ENCODE assay signal across 11 cellular contexts in the genomic region with DNA sequence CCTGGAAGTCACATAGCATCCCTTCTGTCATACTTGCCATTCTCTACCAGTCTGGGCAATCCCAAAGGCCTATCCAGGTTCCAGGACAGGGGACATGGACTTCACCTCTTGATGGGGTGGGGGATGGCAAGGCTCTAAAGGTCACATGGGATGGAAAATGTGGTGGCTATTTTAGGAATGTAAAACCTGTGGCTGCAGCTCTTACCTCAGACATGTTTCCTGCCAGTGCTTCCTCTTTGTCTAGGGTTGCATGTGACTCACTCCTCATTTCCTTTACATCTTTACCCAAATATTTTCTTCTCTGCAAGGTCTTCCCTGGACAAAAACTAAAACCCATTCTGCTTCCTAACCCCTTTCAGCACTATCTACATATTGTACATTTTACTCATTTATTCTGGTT.
DNase-seq lines count a peak whose midpoint lies in the region; ATAC-seq and TF ChIP-seq lines count a peak whose summit lies in the region.
"Had no signal": no experiment of that assay in that cellular context is flagged by ENCODE, and none has a peak within 500 bp of the region (broad histone marks: within the 10 kb centered on the region; RNA-seq: fewer than 3 reads in every experiment).

No MANE protein-coding gene starts in this region.

- H3K27me3 ChIP-seq in neural progenitor cell: no peaks in the 10 kb centered on the region
- H3K27me3 ChIP-seq in ovary: no peaks in the 10 kb centered on the region
- H3K27me3 ChIP-seq: vagina had no signal

- TF ChIP-seq EP300 in ovary (IDR thresholded peaks at IDR 0.05): no peak

- no peak overlapping the region for H3K4me3 Mint-ChIP-seq in neural progenitor cell

- H3K9me3 Mint-ChIP-seq in neural progenitor cell: no peaks in the 10 kb centered on the region

- H3K79me2 ChIP-seq in neural progenitor cell (ENCODE audit: low read depth): no peaks in the 10 kb centered on the region

- H3K4me1 ChIP-seq in neural progenitor cell: peaks cover 13% of the 10 kb centered on the region
- H3K4me1 ChIP-seq in ovary (ENCODE audit: insufficient read depth): no peaks in the 10 kb centered on the region
- H3K4me1 ChIP-seq: vagina had no signal

- H2AFZ ChIP-seq in neural progenitor cell (replicated peaks): no peak overlapping the region

- H3K9me3 ChIP-seq in neural progenitor cell (ENCODE audit: low read depth) (no peaks in the 10 kb centered on the region), ovary (no peaks in the 10 kb centered on the region)
- H3K9me3 ChIP-seq: vagina had no signal

- ATAC-seq in GM21423 (IDR thresholded peaks at IDR 0.05; ENCODE audit: unreplicated experiment): peak; percentile 68
- no peak for ATAC-seq in HG03378 (IDR thresholded peaks at IDR 0.05; ENCODE audit: unreplicated experiment)

- no peak overlapping the region for H3K9ac ChIP-seq in neural progenitor cell

- no peak overlapping the region for H3K27ac Mint-ChIP-seq in neural progenitor cell

- no peaks in the 10 kb centered on the region for H3F3A ChIP-seq in neural progenitor cell (ENCODE audit: low read depth)

- H3K4me2 ChIP-seq in neural progenitor cell: no peak overlapping the region

- H4K20me1 ChIP-seq in neural progenitor cell (ENCODE audit: low read depth): no peaks in the 10 kb centered on the region

- no peaks in the 10 kb centered on the region for H3K36me3 Mint-ChIP-seq in neural progenitor cell

- no peaks in the 10 kb centered on the region for H3K27me3 Mint-ChIP-seq in neural progenitor cell (ENCODE audit: insufficient read depth, low read depth)

- TF ChIP-seq POLR2A in ovary (IDR thresholded peaks at IDR 0.05): no peak

- TF ChIP-seq CTCF in neural progenitor cell (IDR thresholded peaks at IDR 0.05) (no peak), ovary (IDR thresholded peaks at IDR 0.05) (no peak)

- H3K4me3 ChIP-seq in neural progenitor cell (no peak overlapping the region), ovary (no peak overlapping the region)
- H3K4me3 ChIP-seq: vagina had no signal

- H3K27ac ChIP-seq in neural progenitor cell: no peak overlapping the region
- H3K27ac ChIP-seq in ovary: no peak overlapping the region
- H3K27ac ChIP-seq: vagina had no signal

- peaks cover 22% of the 10 kb centered on the region for H3K4me1 Mint-ChIP-seq in neural progenitor cell

- peak; percentile 97 for DNase-seq in NOMO-1 treated with DMSO at 0.1 percent for 48 hours (lab: John Stamatoyannopoulos, UW; ENCODE audit: unreplicated experiment)
- DNase-seq in dermis microvascular lymphatic vessel endothelial cell (ENCODE audit: low read depth in 2 of 2): peak; percentile 95 to 97
- peak; percentile 63 for DNase-seq in non-pigmented ciliary epithelial cell (ENCODE audit: low read depth)
- no peak for DNase-seq in neural progenitor cell (ENCODE audit: low spot score)
- DNase-seq in ovary: no peak
- no peak for DNase-seq in GM19238 (ENCODE audit: insufficient read length, low spot score)
- DNase-seq: activated CD8-positive, alpha-beta memory T cell treated with anti-CD3 and anti-CD28 coated beads, Interleukin-2, amount 50 U/mL, for 4 hours; stimulated activated CD4-positive, alpha-beta T cell treated with anti-CD3 and anti-CD28 coated beads, Interleukin-4, amount 100 ng/mL, for 24 hours had no signal

- intact Hi-C loops in ovary (cut with DNase I): no loop called here

- H3K36me3 ChIP-seq in neural progenitor cell (no peaks in the 10 kb centered on the region), ovary (no peaks in the 10 kb centered on the region)
- H3K36me3 ChIP-seq: vagina had no signal

Comparison
In these comparisons a context has a peak if more than half of its experiments do, and no peak if none do; other contexts are left out.
1. DNase-seq: peak in NOMO-1 treated with DMSO at 0.1 percent for 48 hours (single experiment), dermis microvascular lymphatic vessel endothelial cell (2 of 2) and non-pigmented ciliary epithelial cell (single experiment); none in neural progenitor cell (single experiment), ovary (0 of 5) and GM19238 (single experiment).